14 cellular contexts compared by ENCODE assay signal in the genomic region with DNA sequence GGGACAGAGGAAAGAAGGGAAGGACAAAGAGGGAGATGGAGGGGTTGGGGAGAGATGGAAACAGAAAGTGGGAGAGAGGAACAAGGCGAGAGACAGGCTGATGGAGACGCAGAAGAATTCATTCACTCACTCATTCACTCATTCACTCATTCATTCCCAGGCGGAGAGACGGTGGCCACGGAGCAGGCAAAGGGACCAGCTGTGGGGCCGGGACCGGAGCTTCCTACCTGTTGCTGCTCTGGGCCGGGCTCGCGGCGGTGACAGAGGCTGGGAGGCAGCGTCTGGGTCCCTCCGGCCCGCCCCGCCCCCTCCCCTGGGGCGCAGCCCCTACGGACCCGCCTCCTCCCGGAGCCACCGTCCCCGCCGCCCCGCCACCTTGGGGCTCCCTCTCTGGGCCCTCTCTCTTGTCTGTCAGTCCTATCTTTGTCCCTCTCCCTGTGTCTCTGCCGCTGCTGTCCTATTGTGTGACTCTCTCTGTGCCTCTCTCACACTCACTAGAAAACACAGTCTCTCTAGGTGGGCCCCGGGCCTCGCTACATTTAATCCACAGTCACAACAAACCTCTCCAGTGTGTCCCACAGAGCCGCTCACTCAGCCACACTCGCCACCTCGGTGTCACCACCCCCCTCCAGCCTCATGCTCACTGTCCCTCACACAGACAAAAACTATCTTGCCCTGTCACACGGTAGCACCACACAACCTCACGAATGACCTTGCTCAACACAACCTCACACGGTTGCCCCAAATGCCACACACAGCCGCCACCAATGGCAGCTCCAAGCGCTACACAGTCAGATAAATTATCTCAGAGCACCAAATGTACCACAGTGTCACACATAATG. TPM values are rescaled to one million over a fixed set of nuclear protein-coding genes. Genes with fewer than 3 reads are reported as not detected.
DNase-seq lines count a peak whose midpoint lies in the region; ATAC-seq, FAIRE-seq and TF ChIP-seq lines count a peak whose summit lies in the region.
"Had no signal": no experiment of that assay in that cellular context is flagged by ENCODE, and none has a peak within 500 bp of the region (broad histone marks: within the 10 kb centered on the region; RNA-seq: fewer than 3 reads in every experiment).

A gene (minus strand): TSS at position 283 of the 842 bp plus-strand sequence. CDS start 1,520 bp downstream, outside the sequence.

- H3K36me3 Mint-ChIP-seq in WTC11 = no peaks in the 10 kb centered on the region
- H3K36me3 Mint-ChIP-seq: immature natural killer cell had no signal

- CTCF ChIA-PET in WTC11 (lab: Charles Lee) = interaction anchor here (0.6 to 2.6 kb wide), 4 partner anchors 19 to 831 kb away, joined by 3 to 25 read pairs (median 4); a partner anchor contains a TSS

- no peaks in the 10 kb centered on the region for H3K9me3 Mint-ChIP-seq in WTC11
- H3K9me3 Mint-ChIP-seq: immature natural killer cell had no signal

- intact Hi-C loops in left cardiac atrium (cut with DNase I) = no loop called here

- H3K27me3 ChIP-seq in right atrium auricular region = no peaks in the 10 kb centered on the region
- peaks cover 68% of the 10 kb centered on the region for H3K27me3 ChIP-seq in iPS-18a (ENCODE audit: control insufficient read depth, insufficient read depth, low read length)

- ATAC-seq in left cardiac atrium (no peak), WTC11 (no peak)
- ATAC-seq: Panc1 had no signal

- H3K27me3 Mint-ChIP-seq in WTC11 (ENCODE audit: low read depth) = peaks cover 55% of the 10 kb centered on the region

- H3K4me3 ChIP-seq in right atrium auricular region = no peak within 1 kb of the TSS
- peak within 1 kb of the TSS; percentile 70 for H3K4me3 ChIP-seq in iPS-18a (ENCODE audit: low read length)

- no peaks in the 10 kb centered on the region for H3K9me3 ChIP-seq in right atrium auricular region
- H3K9me3 ChIP-seq in iPS-18a (ENCODE audit: control insufficient read depth, low read depth, low read length) = no peaks in the 10 kb centered on the region
- H3K9me3 ChIP-seq: tibial nerve had no signal

- H3K4me1 ChIP-seq in right atrium auricular region (peaks cover 0 to 51% of the 10 kb centered on the region in 2 donors), iPS-18a (ENCODE audit: control insufficient read depth, low read depth, low read length) (peaks cover 5% of the 10 kb centered on the region)

- TF ChIP-seq CTCF in right atrium auricular region (IDR thresholded peaks at IDR 0.05) (no peak), WTC11 (IDR thresholded peaks at IDR 0.05) (no peak)

- H3K36me3 ChIP-seq in right atrium auricular region (no peaks in the 10 kb centered on the region), iPS-18a (ENCODE audit: control insufficient read depth, low read depth, low read length) (no peaks in the 10 kb centered on the region)
- H3K36me3 ChIP-seq: tibial nerve had no signal

- H3K27ac ChIP-seq in right atrium auricular region = peak within 1 kb of the TSS; percentile 62 to 64
- no peak within 1 kb of the TSS for H3K27ac ChIP-seq in iPS-18a (ENCODE audit: low read length)
- H3K27ac ChIP-seq in temporal lobe (ENCODE audit: low read depth, low read length) = peak within 1 kb of the TSS; percentile 71

- peaks cover 26% of the 10 kb centered on the region for H3K4me1 Mint-ChIP-seq in WTC11

- H3K9ac ChIP-seq in iPS-18a (ENCODE audit: low read length) = no peak within 1 kb of the TSS

- peak within 1 kb of the TSS; percentile 72 for H3K4me3 Mint-ChIP-seq in WTC11

- no peak for FAIRE-seq in HTR-8/SVneo (lab: Jason Lieb, UNC)
- FAIRE-seq: endothelial cell of umbilical vein, TTC549 had no signal

- POLR2A ChIA-PET in WTC11 (lab: Charles Lee) = interaction anchor here (1.7 kb wide), 1 partner anchor 25 kb away, joined by 3 read pairs; no protein-coding TSS in a partner anchor

- H3K27ac Mint-ChIP-seq in WTC11 = no peak within 1 kb of the TSS

- DNase-seq in right atrium auricular region (ENCODE audit: low spot score) = no peak
- no peak for DNase-seq in left cardiac atrium
- DNase-seq in WTC11 (ENCODE audit: low spot score) = peak; percentile 51
- DNase-seq in effector CD4-positive, alpha-beta T cell = no peak
- no peak for DNase-seq in HT-29 (ENCODE audit: low spot score)
- no peak for DNase-seq in HTR-8/SVneo (ENCODE audit: insufficient read length, low spot score)
- DNase-seq: immature natural killer cell had no signal

TF ChIP-seq in WTC11, 78 proteins besides CTCF, POLR2A, EP300 and RAD21:
- TF ChIP-seq RORB (CRISPR knock-in tag; IDR thresholded peaks at IDR 0.05) (no peak), OVOL2 (CRISPR knock-in tag; IDR thresholded peaks at IDR 0.05; ENCODE audit: borderline replicate concordance) (no peak), ESRRA (CRISPR knock-in tag; IDR thresholded peaks at IDR 0.05; ENCODE audit: borderline replicate concordance) (no peak), TP53 (CRISPR knock-in tag; IDR thresholded peaks at IDR 0.05) (no peak)

RNA-seq across cellular contexts. Expression of the gene that starts here (rescaled TPM):
- not detected for total RNA-seq in right atrium auricular region
- total RNA-seq in left cardiac atrium = 1 to 10 TPM in 1 of 2 donors, not detected in 1; 5.2 TPM
- not detected in 3 replicates for total RNA-seq in WTC11 (2021)
- total RNA-seq in temporal lobe = not detected
- not detected in 2 replicates for total RNA-seq in HT-29 (2014; rRNA removed; shearing (Covaris generic))
- total RNA-seq: endothelial cell of umbilical vein, MCF 10A, tibial nerve had no signal

Comparison
In these comparisons a context has a peak if more than half of its experiments do, and no peak if none do; other contexts are left out.
1. Peak in DNase-seq in WTC11; RNA of the gene not detected or under 1 TPM.